25 cellular contexts compared by ENCODE assay signal in genomic region chr10:131494451-131494850, GRCh38.
DNase-seq lines count a peak whose midpoint lies in the region; ATAC-seq and TF ChIP-seq lines count a peak whose summit lies in the region.
"Had no signal": no experiment of that assay in that cellular context is flagged by ENCODE, and none has a peak within 500 bp of the region (broad histone marks: within the 10 kb centered on the region; RNA-seq: fewer than 3 reads in every experiment).

No MANE protein-coding gene starts in this region.

- peaks cover 0 to 5% (median 0%) of the 10 kb centered on the region in 4 donors for H3K27me3 ChIP-seq in esophagus muscularis mucosa
- no peaks in the 10 kb centered on the region for H3K27me3 ChIP-seq in upper lobe of right lung
- no peaks in the 10 kb centered on the region for H3K27me3 ChIP-seq in MG63
- H3K27me3 ChIP-seq: BE2C, BLaER1 had no signal

- no peak for TF ChIP-seq EP300 in esophagus muscularis mucosa (IDR thresholded peaks at IDR 0.05)

- H3K4me1 Mint-ChIP-seq in chondrocyte (ENCODE audit: low read depth), result no peaks in the 10 kb centered on the region
- H3K4me1 Mint-ChIP-seq: CD14-positive monocyte; CD4-positive, alpha-beta memory T cell; CD4-positive, CD25-positive, alpha-beta regulatory T cell; CD8-positive, alpha-beta memory T cell had no signal

- no peaks in the 10 kb centered on the region for H3K36me3 Mint-ChIP-seq in chondrocyte (ENCODE audit: low read depth)
- H3K36me3 Mint-ChIP-seq: CD14-positive monocyte; CD4-positive, alpha-beta memory T cell; CD4-positive, CD25-positive, alpha-beta regulatory T cell had no signal

- peak; percentile 78 for DNase-seq in chondrocyte (ENCODE audit: low spot score)
- peak; percentile 47 for DNase-seq in esophagus muscularis mucosa (ENCODE audit: extremely low spot score)
- peak; percentile 36 for DNase-seq in posterior vena cava (ENCODE audit: low spot score)
- peak; percentile 51 for DNase-seq in upper lobe of right lung
- DNase-seq in SHP77 (lab: John Stamatoyannopoulos, UW), result no peak
- DNase-seq in MG63, result no peak
- DNase-seq in activated T-cell treated with anti-CD3 and anti-CD28 coated beads, Interleukin-2, amount 50 U/mL, for 48 hours, result no peak
- DNase-seq: 8988T; ACHN; BE2C; C1 segment of cervical spinal cord; CD4-positive, alpha-beta memory T cell; CD4-positive, CD25-positive, alpha-beta regulatory T cell; CD8-positive, alpha-beta memory T cell; COR-L47; DMS 273 treated with DMSO at 0.1 percent for 48 hours; DMS153; DMS53; DMS79; DND-41; EL; GDM1 had no signal

- H3K4me1 ChIP-seq in esophagus muscularis mucosa (no peaks in the 10 kb centered on the region), upper lobe of right lung (no peaks in the 10 kb centered on the region)
- H3K4me1 ChIP-seq: BE2C had no signal

- H3K4me3 ChIP-seq in esophagus muscularis mucosa (no peak overlapping the region), upper lobe of right lung (no peak overlapping the region), MG63 (no peak overlapping the region)
- H3K4me3 ChIP-seq: BLaER1, GM12878 had no signal

- no peak for TF ChIP-seq CTCF in chondrocyte (IDR thresholded peaks at IDR 0.05)
- TF ChIP-seq CTCF in esophagus muscularis mucosa (IDR thresholded peaks at IDR 0.05), result no peak
- no peak for TF ChIP-seq CTCF in upper lobe of right lung (IDR thresholded peaks at IDR 0.05)

- ATAC-seq in upper lobe of right lung, result no peak
- ATAC-seq: GM12878 had no signal

- no peak overlapping the region for H3K27ac Mint-ChIP-seq in chondrocyte (ENCODE audit: unreplicated experiment)
- H3K27ac Mint-ChIP-seq: CD14-positive monocyte; CD4-positive, alpha-beta memory T cell; CD4-positive, CD25-positive, alpha-beta regulatory T cell; CD8-positive, alpha-beta memory T cell had no signal

- H3K4me3 Mint-ChIP-seq in chondrocyte (ENCODE audit: unreplicated experiment), result no peak overlapping the region
- H3K4me3 Mint-ChIP-seq: CD14-positive monocyte; CD4-positive, alpha-beta memory T cell; CD4-positive, CD25-positive, alpha-beta regulatory T cell; CD8-positive, alpha-beta memory T cell had no signal

- no peaks in the 10 kb centered on the region for H3K9me3 ChIP-seq in esophagus muscularis mucosa
- no peaks in the 10 kb centered on the region for H3K9me3 ChIP-seq in upper lobe of right lung
- no peaks in the 10 kb centered on the region for H3K9me3 ChIP-seq in MG63
- H3K9me3 ChIP-seq: BE2C, BLaER1 had no signal

- intact Hi-C loops in esophagus muscularis mucosa (cut with DNase I) (no loop called here), posterior vena cava (cut with DNase I) (no loop called here), upper lobe of right lung (cut with DNase I) (no loop called here)

- no peaks in the 10 kb centered on the region for H3K36me3 ChIP-seq in esophagus muscularis mucosa
- H3K36me3 ChIP-seq in upper lobe of right lung, result no peaks in the 10 kb centered on the region
- no peaks in the 10 kb centered on the region for H3K36me3 ChIP-seq in MG63
- H3K36me3 ChIP-seq: BE2C, BLaER1 had no signal

- no peaks in the 10 kb centered on the region for H3K27me3 Mint-ChIP-seq in chondrocyte (ENCODE audit: low read depth)
- H3K27me3 Mint-ChIP-seq: CD4-positive, CD25-positive, alpha-beta regulatory T cell had no signal

- no peak for TF ChIP-seq POLR2A in esophagus muscularis mucosa (IDR thresholded peaks at IDR 0.05; ENCODE audit: low read depth)

- 83% methylated on average over 4 of the region's 5 CpGs for WGBS in esophagus muscularis mucosa

- H3K9me3 Mint-ChIP-seq in chondrocyte (ENCODE audit: low read depth), result peaks cover 47% of the 10 kb centered on the region

- H3K27ac ChIP-seq in esophagus muscularis mucosa (replicated peaks in 1 of 4) (no peak overlapping the region), upper lobe of right lung (no peak overlapping the region)
- H3K27ac ChIP-seq: BLaER1 had no signal

Comparison
In these comparisons a context has a peak if more than half of its experiments do, and no peak if none do; other contexts are left out.
1. DNase-seq: peak in chondrocyte (single experiment), esophagus muscularis mucosa (single experiment), posterior vena cava (single experiment) and upper lobe of right lung (single experiment); none in SHP77 (0 of 2), MG63 (single experiment) and activated T-cell treated with anti-CD3 and anti-CD28 coated beads, Interleukin-2, amount 50 U/mL, for 48 hours (0 of 2).